ENCODE assay signal across 7 cellular contexts in genomic region chr14:105092124-105092911, GRCh38. TPM values are rescaled to one million over a fixed set of nuclear protein-coding genes. Genes with fewer than 3 reads are reported as not detected.
DNase-seq lines count a peak whose midpoint lies in the region; ATAC-seq, FAIRE-seq and TF ChIP-seq lines count a peak whose summit lies in the region.

No MANE protein-coding gene starts in this region.

- H3K4me2 ChIP-seq in GM23248 (ENCODE audit: unreplicated experiment), result peak overlapping the region; percentile 90
- H3K4me2 ChIP-seq in trophoblast cell (ENCODE audit: low read length), result peak overlapping the region; percentile 91

- FAIRE-seq in D721Med (lab: Jason Lieb, UNC), result no peak

- no peak overlapping the region for H3K23ac ChIP-seq in trophoblast cell (ENCODE audit: low read length)

- peak; percentile 61 for DNase-seq in GM23248
- no peak for DNase-seq in SK-N-MC (ENCODE audit: low read depth, low spot score)
- DNase-seq in esophagus squamous epithelium (lab: John Stamatoyannopoulos, UW), result no peak
- DNase-seq in trophoblast cell, result peak; percentile 32 to 59
- DNase-seq in D721Med (ENCODE audit: insufficient read length, low spot score), result no peak
- no peak for DNase-seq in effector CD8-positive, alpha-beta T cell (lab: John Stamatoyannopoulos, UW)

- 39 to 44% methylated on average over 24 to 25 of the region's 25 CpGs for WGBS in GM23248 (ENCODE audit: low coverage in 1 of 2, low lambda C conversion rate in 2 of 2, missing lambda C conversion rate in 2 of 2), 2 experiments
- WGBS in esophagus squamous epithelium, 2 donors, result 13 to 64% methylated on average over 2 to 3 of the region's 25 CpGs
- no CpG with 5 or more reads among the region's 25 CpGs for WGBS in trophoblast cell (ENCODE audit: extremely low coverage, insufficient coverage, insufficient read length)

- H3K4me3 ChIP-seq in GM23248, result peak overlapping the region; percentile 93
- peak overlapping the region; percentile 92 for H3K4me3 ChIP-seq in SK-N-MC
- peak overlapping the region; percentile 48 to 82 (median 64) for H3K4me3 ChIP-seq in esophagus squamous epithelium
- peak overlapping the region; percentile 73 for H3K4me3 ChIP-seq in trophoblast cell (ENCODE audit: low read depth, low read length)

- H3K36me3 ChIP-seq in GM23248 (ENCODE audit: low read depth) (no peaks in the 10 kb centered on the region), SK-N-MC (ENCODE audit: insufficient read depth, low read length) (no peaks in the 10 kb centered on the region), esophagus squamous epithelium (no peaks in the 10 kb centered on the region), trophoblast cell (ENCODE audit: control insufficient read depth in 1 of 2, insufficient read depth in 2 of 2, low read length in 2 of 2) (no peaks in the 10 kb centered on the region)

- peak overlapping the region; percentile 37 for H4K12ac ChIP-seq in trophoblast cell (ENCODE audit: low read depth, low read length)

- H2BK120ac ChIP-seq in trophoblast cell (ENCODE audit: insufficient read depth, low read length, poor library complexity), result peak overlapping the region; percentile 50

- no peaks in the 10 kb centered on the region for H4K20me1 ChIP-seq in GM23248 (ENCODE audit: insufficient read depth)

- H3K79me1 ChIP-seq in trophoblast cell (ENCODE audit: low read length), result peaks cover 22% of the 10 kb centered on the region

- peaks cover 11% of the 10 kb centered on the region for H3F3A ChIP-seq in GM23248 (ENCODE audit: insufficient read depth)

- peak overlapping the region; percentile 36 for H3K4ac ChIP-seq in trophoblast cell (ENCODE audit: low read depth, low read length)

- H3K4me1 ChIP-seq in GM23248 (ENCODE audit: insufficient read depth) (peaks cover 33% of the 10 kb centered on the region), esophagus squamous epithelium (peaks cover 51 to 85% (median 54%) of the 10 kb centered on the region in 3 donors), trophoblast cell (ENCODE audit: control insufficient read depth in 1 of 2, insufficient read depth in 2 of 2, low read length in 2 of 2) (peaks cover 40 to 52% of the 10 kb centered on the region in 2 experiments)

- H3K9ac ChIP-seq in GM23248 (peak overlapping the region; percentile 94), SK-N-MC (ENCODE audit: insufficient read length) (no peak overlapping the region), trophoblast cell (ENCODE audit: low read length) (no peak overlapping the region)

- no peak for TF ChIP-seq POLR2A in esophagus squamous epithelium (IDR thresholded peaks at IDR 0.05)

- ATAC-seq in GM18502 (IDR thresholded peaks at IDR 0.05; ENCODE audit: poor library complexity, unreplicated experiment), result no peak

- H2BK12ac ChIP-seq in trophoblast cell (ENCODE audit: low read length), result peak overlapping the region; percentile 43

- H4K91ac ChIP-seq in trophoblast cell (ENCODE audit: low read depth, low read length), result peak overlapping the region; percentile 96

- in situ Hi-C loops in GM23248 (cut with MboI), result no loop called here

- peak overlapping the region; percentile 61 for H3K18ac ChIP-seq in trophoblast cell (ENCODE audit: low read length)

- peak overlapping the region; percentile 66 for H3K14ac ChIP-seq in trophoblast cell (ENCODE audit: low read length)

- H3K9me3 ChIP-seq in GM23248 (ENCODE audit: low read depth) (no peaks in the 10 kb centered on the region), SK-N-MC (ENCODE audit: low read depth, low read length) (no peaks in the 10 kb centered on the region), esophagus squamous epithelium (no peaks in the 10 kb centered on the region), trophoblast cell (ENCODE audit: insufficient read depth, low read depth, low read length) (peaks cover under 1% of the 10 kb centered on the region)

- H3K27ac ChIP-seq in GM23248, result peak overlapping the region; percentile 60
- 0 out of 2 replicates have a peak overlapping the region, but pooled peaks have one; percentile 13 for H3K27ac ChIP-seq in SK-N-MC
- peak overlapping the region; percentile 82 to 94 (median 88) for H3K27ac ChIP-seq in esophagus squamous epithelium
- H3K27ac ChIP-seq in trophoblast cell (ENCODE audit: low read depth, low read length), result peak overlapping the region; percentile 4

- no peaks in the 10 kb centered on the region for H3K27me3 ChIP-seq in GM23248 (replicated peaks; ENCODE audit: insufficient read depth)
- peaks cover 0 to 64% (median 0%) of the 10 kb centered on the region in 4 donors for H3K27me3 ChIP-seq in esophagus squamous epithelium
- no peaks in the 10 kb centered on the region for H3K27me3 ChIP-seq in trophoblast cell (ENCODE audit: insufficient read depth, low read length)

- H2BK5ac ChIP-seq in trophoblast cell (ENCODE audit: low read depth, low read length, poor library complexity), result peak overlapping the region; percentile 29

- intact Hi-C loops in esophagus squamous epithelium (cut with DNase I), result loop anchor here (5.0 to 10.0 kb wide), 2 partner anchors 75 to 192 kb away; partner anchors contain the start of gene JAG2

- no peaks in the 10 kb centered on the region for H3K79me2 ChIP-seq in GM23248 (ENCODE audit: insufficient read depth)
- H3K79me2 ChIP-seq in trophoblast cell (ENCODE audit: control insufficient read depth, insufficient read depth, low read length, poor library complexity), result peaks cover 3% of the 10 kb centered on the region

- TF ChIP-seq CTCF in esophagus squamous epithelium (IDR thresholded peaks at IDR 0.05), result no peak
- TF ChIP-seq CTCF in D721Med (IDR thresholded peaks at IDR 0.05; ENCODE audit: insufficient read depth, missing control alignments), result no peak

- peak overlapping the region; percentile 51 for H4K8ac ChIP-seq in trophoblast cell (ENCODE audit: low read depth, low read length)

- H2AFZ ChIP-seq in GM23248 (peak overlapping the region; percentile 67; the same call in 1 of the 2 replicates), trophoblast cell (ENCODE audit: insufficient read depth, low read length, poor library complexity) (peak overlapping the region; percentile 38)

- H3K9me2 ChIP-seq in GM23248 (ENCODE audit: insufficient read depth), result no peaks in the 10 kb centered on the region

- peak overlapping the region; percentile 31 for H2AK5ac ChIP-seq in trophoblast cell (ENCODE audit: low read length)

RNA-seq across cellular contexts. Expression of gene GPR132, which starts 27.1 kb away (rescaled TPM):
- not detected in 2 replicates for total RNA-seq in GM23248 (2014; rRNA removed; shearing (Covaris generic))
- polyA plus RNA-seq in GM23248 (2016; fragmentation: Nextera tagmentation; extraction: Ambion mirVana), result not detected in 2 replicates
- 1 to 10 TPM in 3 of 4 donors, under 1 TPM in 1; 0.79 to 5.0 (median 1.6) TPM for total RNA-seq in esophagus squamous epithelium
- 0.04 and 0.10 TPM in 2 replicates for polyA plus RNA-seq in trophoblast cell (2013)

Comparison
In these comparisons a context has a peak if more than half of its experiments do, and no peak if none do; other contexts are left out.
1. DNase-seq: peak in GM23248 (single experiment) and trophoblast cell (2 of 2); none in SK-N-MC (single experiment), esophagus squamous epithelium (single experiment), D721Med (single experiment) and effector CD8-positive, alpha-beta T cell (single experiment).
2. H3K27ac ChIP-seq: peak in every context shown above with its lines; median percentile 88 in esophagus squamous epithelium; 60 in GM23248; 13 in SK-N-MC; 4 in trophoblast cell.
3. Peak in every context shown above with its lines, with median percentiles within 50 percentile points of each other: H3K4me3 ChIP-seq.